In genomic region chrY:17045124-17045523, GRCh38 we compare ENCODE assay signal across 18 cellular contexts.
"Had no signal": no experiment of that assay in that cellular context is flagged by ENCODE, and none has a peak within 500 bp of the region (broad histone marks: within the 10 kb centered on the region; RNA-seq: fewer than 3 reads in every experiment).

No MANE protein-coding gene starts in this region.

- H3K27me3 ChIP-seq: heart right ventricle, neural progenitor cell, ovary, stomach, transverse colon had no signal

- H3K9me3 Mint-ChIP-seq: natural killer cell treated with Interleukin-12 subunit alpha and Interleukin-12 subunit beta and Interleukin-15 and Interleukin-18, amount 100 ng/mL, for 72 hours; neural progenitor cell had no signal

- H3K4me1 ChIP-seq: heart right ventricle, neural progenitor cell, stomach, transverse colon had no signal

- H3K36me3 Mint-ChIP-seq: neural progenitor cell had no signal

- H2AFZ ChIP-seq: neural progenitor cell had no signal

- H3K27ac ChIP-seq: heart right ventricle, neural progenitor cell, ovary, stomach, thoracic aorta, transverse colon had no signal

- H3K27me3 Mint-ChIP-seq: effector memory CD8-positive, alpha-beta T cell; natural killer cell treated with Interleukin-12 subunit alpha and Interleukin-12 subunit beta and Interleukin-15 and Interleukin-18, amount 100 ng/mL, for 72 hours had no signal

- H3K9me3 ChIP-seq: heart right ventricle, ovary, stomach, thoracic aorta, transverse colon had no signal

- H3K4me3 Mint-ChIP-seq: effector memory CD8-positive, alpha-beta T cell; natural killer cell treated with Interleukin-12 subunit alpha and Interleukin-12 subunit beta and Interleukin-15 and Interleukin-18, amount 100 ng/mL, for 72 hours; neural progenitor cell had no signal

- ATAC-seq: effector memory CD8-positive, alpha-beta T cell; heart right ventricle; left lobe of liver; natural killer cell treated with Interleukin-12 subunit alpha and Interleukin-12 subunit beta and Interleukin-15 and Interleukin-18, amount 100 ng/mL, for 72 hours; right cardiac atrium had no signal

- H3K9ac ChIP-seq: neural progenitor cell had no signal

- DNase-seq: effector memory CD8-positive, alpha-beta T cell; heart right ventricle; hypothalamus; mammary epithelial cell; midbrain; nucleus accumbens; ovary; right cardiac atrium; small intestine; stimulated activated CD4-positive, alpha-beta T cell treated with anti-CD3 and anti-CD28 coated beads, Interleukin-12 subunit alpha, Interleukin-12 subunit beta, amount 100 ng/mL, for 4 hours; stimulated activated naive CD4-positive, alpha-beta T cell; stomach; substantia nigra; transverse colon had no signal

- H3K4me2 ChIP-seq: neural progenitor cell had no signal

- H3K36me3 ChIP-seq: heart right ventricle, neural progenitor cell, ovary, stomach, thoracic aorta, transverse colon had no signal

- H3K4me1 Mint-ChIP-seq: neural progenitor cell had no signal

- H3K27ac Mint-ChIP-seq: effector memory CD8-positive, alpha-beta T cell; natural killer cell treated with Interleukin-12 subunit alpha and Interleukin-12 subunit beta and Interleukin-15 and Interleukin-18, amount 100 ng/mL, for 72 hours; neural progenitor cell had no signal

- H3K4me3 ChIP-seq: heart right ventricle, neural progenitor cell, ovary, stomach, thoracic aorta, transverse colon had no signal
